In genomic region chr16:30922420-30922959, GRCh38 we compare ENCODE assay signal across 8 cellular contexts. TPM values are rescaled to one million over a fixed set of nuclear protein-coding genes. Genes with fewer than 3 reads are reported as not detected.
DNase-seq lines count a peak whose midpoint lies in the region; ATAC-seq and TF ChIP-seq lines count a peak whose summit lies in the region.

No MANE protein-coding gene starts in this region.

- H3K4me3 ChIP-seq in breast epithelium, result peak overlapping the region; percentile 65 to 85 (median 67)
- H3K4me3 ChIP-seq in iPS-18a (ENCODE audit: low read length), result peak overlapping the region; percentile 63
- peak overlapping the region; percentile 79 for H3K4me3 ChIP-seq in skeletal muscle satellite cell (ENCODE audit: low read length)

- TF ChIP-seq POLR2A in breast epithelium (IDR thresholded peaks at IDR 0.05), result no peak

- H3K36me3 ChIP-seq in breast epithelium (no peaks in the 10 kb centered on the region), iPS-18a (ENCODE audit: control insufficient read depth, low read depth, low read length) (peaks cover 7% of the 10 kb centered on the region), skeletal muscle satellite cell (ENCODE audit: insufficient read depth, low read length) (peaks cover 7% of the 10 kb centered on the region)

- TF ChIP-seq CTCF in VCaP (conservative IDR thresholded peaks at IDR 0.05) (no peak), breast epithelium (IDR thresholded peaks at IDR 0.05) (no peak)

- H3K9ac ChIP-seq in iPS-18a (ENCODE audit: low read length), result peak overlapping the region; percentile 74
- peak overlapping the region; percentile 75 for H3K9ac ChIP-seq in skeletal muscle satellite cell (ENCODE audit: low read depth, low read length)

- ATAC-seq in GM18867 (IDR thresholded peaks at IDR 0.05; ENCODE audit: unreplicated experiment) (peak; percentile 67), HG03108 (IDR thresholded peaks at IDR 0.05; ENCODE audit: unreplicated experiment) (peak; percentile 63)

- H3K27me3 ChIP-seq in breast epithelium, result no peaks in the 10 kb centered on the region
- H3K27me3 ChIP-seq in iPS-18a (ENCODE audit: control insufficient read depth, insufficient read depth, low read length), result no peaks in the 10 kb centered on the region
- H3K27me3 ChIP-seq in skeletal muscle satellite cell (ENCODE audit: control insufficient read depth, insufficient read depth, low read length), result no peaks in the 10 kb centered on the region

- H3K9me3 ChIP-seq in breast epithelium (no peaks in the 10 kb centered on the region), iPS-18a (ENCODE audit: control insufficient read depth, low read depth, low read length) (no peaks in the 10 kb centered on the region), skeletal muscle satellite cell (replicated peaks; ENCODE audit: low read length) (no peaks in the 10 kb centered on the region)

- intact Hi-C loops in breast epithelium (cut with DNase I; ENCODE audit: low total_unique reads), result no loop called here

- H3K27ac ChIP-seq in VCaP (peak overlapping the region; percentile 89), breast epithelium (peak overlapping the region; percentile 94 to 97), iPS-18a (ENCODE audit: low read length) (peak overlapping the region; percentile 88)

- H3K4me2 ChIP-seq in skeletal muscle satellite cell (ENCODE audit: low read length), result peak overlapping the region; percentile 78

- peak; percentile 99 for DNase-seq in A172 (ENCODE audit: low spot score)
- peak; percentile 100 for DNase-seq in NCI-H2171 treated with DMSO at 0.1 percent for 48 hours (lab: John Stamatoyannopoulos, UW)
- peak; percentile 100 for DNase-seq in breast epithelium (ENCODE audit: low spot score in 2 of 2)

- H3K4me1 ChIP-seq in breast epithelium, result peaks cover 0 to 7% of the 10 kb centered on the region in 2 donors
- no peaks in the 10 kb centered on the region for H3K4me1 ChIP-seq in iPS-18a (ENCODE audit: control insufficient read depth, low read depth, low read length)
- peaks cover 10% of the 10 kb centered on the region for H3K4me1 ChIP-seq in skeletal muscle satellite cell (ENCODE audit: control insufficient read depth, insufficient read depth, low read length)

RNA-seq across cellular contexts. Expression of gene FBXL19, which starts 0.9 kb away (rescaled TPM):
- 18.7 and 32.5 TPM in 2 replicates for total RNA-seq in A172 (2014; rRNA removed; shearing (Covaris generic))
- 10 to 100 TPM in 1 of 3 donors, 1 to 10 TPM in 2; 4.5 to 12.7 (median 9.2) TPM for total RNA-seq in breast epithelium
- 21.8 and 23.6 TPM in 2 replicates for total RNA-seq in skeletal muscle satellite cell (2012; rRNA removed)

RNA-seq across cellular contexts. Expression of gene CTF1, which starts 26.1 kb away (rescaled TPM):
- total RNA-seq in A172 (2014; rRNA removed; shearing (Covaris generic)), result 1.9 and 2.3 TPM in 2 replicates
- total RNA-seq in breast epithelium, result 1 to 10 TPM; 2.6 to 4.5 (median 3.4) TPM
- total RNA-seq in skeletal muscle satellite cell (2012; rRNA removed), result 0.87 and 1.3 TPM in 2 replicates

RNA-seq across cellular contexts. Expression of gene ORAI3, which starts 26.4 kb away (rescaled TPM):
- total RNA-seq in A172 (2014; rRNA removed; shearing (Covaris generic)), result 46.4 and 50.8 TPM in 2 replicates
- 10 to 100 TPM; 20.0 to 40.5 (median 25.9) TPM for total RNA-seq in breast epithelium
- total RNA-seq in skeletal muscle satellite cell (2012; rRNA removed), result 21.4 and 28.1 TPM in 2 replicates

RNA-seq across cellular contexts. Expression of gene BCL7C, which starts 28.6 kb away (rescaled TPM):
- total RNA-seq in A172 (2014; rRNA removed; shearing (Covaris generic)), result 57.3 and 60.8 TPM in 2 replicates
- total RNA-seq in breast epithelium, result 10 to 100 TPM; 29.4 to 47.2 (median 36.2) TPM
- total RNA-seq in skeletal muscle satellite cell (2012; rRNA removed), result 40.3 and 42.8 TPM in 2 replicates

RNA-seq across cellular contexts. Expression of gene SETD1A, which starts 35.1 kb away (rescaled TPM):
- total RNA-seq in A172 (2014; rRNA removed; shearing (Covaris generic)), result 3.5 and 3.8 TPM in 2 replicates
- 1 to 10 TPM; 4.8 to 5.6 (median 5.1) TPM for total RNA-seq in breast epithelium
- 2.0 and 3.1 TPM in 2 replicates for total RNA-seq in skeletal muscle satellite cell (2012; rRNA removed)

Comparison
In these comparisons a context has a peak if more than half of its experiments do, and no peak if none do; other contexts are left out.
1. Peak in every context shown above with its lines: DNase-seq, ATAC-seq, H3K4me3 ChIP-seq and H3K27ac ChIP-seq.